Comparison of ENCODE assay signal across 16 cellular contexts in genomic region chr17:17156107-17156506, GRCh38. TPM values are rescaled to one million over a fixed set of nuclear protein-coding genes. Genes with fewer than 3 reads are reported as not detected.
DNase-seq lines count a peak whose midpoint lies in the region; ATAC-seq and TF ChIP-seq lines count a peak whose summit lies in the region.
"Had no signal": no experiment of that assay in that cellular context is flagged by ENCODE, and none has a peak within 500 bp of the region (broad histone marks: within the 10 kb centered on the region; RNA-seq: fewer than 3 reads in every experiment).

No MANE protein-coding gene starts in this region.

- H3K9me3 Mint-ChIP-seq in nephron progenitor cell, result no peaks in the 10 kb centered on the region
- H3K9me3 Mint-ChIP-seq: memory B cell had no signal

- TF ChIP-seq CTCF in esophagus muscularis mucosa (IDR thresholded peaks at IDR 0.05) (no peak), nephron progenitor cell (IDR thresholded peaks at IDR 0.05) (no peak)

- no peaks in the 10 kb centered on the region for H3K9me3 ChIP-seq in esophagus muscularis mucosa
- H3K9me3 ChIP-seq: BLaER1 treated with 17β-estradiol and CSF1 and Interleukin-3, amounts not matched to agents 10 nM and 100 nM had no signal

- H3K27ac ChIP-seq in esophagus muscularis mucosa (replicated peaks in 1 of 4), result no peak overlapping the region
- H3K27ac ChIP-seq: BLaER1 treated with 17β-estradiol and CSF1 and Interleukin-3, amounts not matched to agents 10 nM and 100 nM; coronary artery had no signal

- no peak for ATAC-seq in HG02571 (IDR thresholded peaks at IDR 0.05; ENCODE audit: unreplicated experiment)
- ATAC-seq: Panc1 had no signal

- DNase-seq in AG08395 (ENCODE audit: low spot score) (peak; percentile 74), HS-5 (ENCODE audit: low read depth) (peak; percentile 43), astrocyte of the hippocampus (ENCODE audit: low read depth, low spot score) (peak; percentile 80), iris pigment epithelial cell (ENCODE audit: low read depth) (peak; percentile 64), OCI-M2 (lab: John Stamatoyannopoulos, UW; ENCODE audit: unreplicated experiment) (no peak), esophagus muscularis mucosa (ENCODE audit: extremely low spot score) (no peak), nephron progenitor cell (no peak)
- DNase-seq: activated CD8-positive, alpha-beta memory T cell treated with anti-CD3 and anti-CD28 coated beads for 24 hours; activated naive CD4-positive, alpha-beta T cell treated with anti-CD3 and anti-CD28 coated beads, Interleukin-2, amount 50 U/mL, for 16 hours; hypothalamus; occipital lobe had no signal

- no peak for TF ChIP-seq EP300 in esophagus muscularis mucosa (IDR thresholded peaks at IDR 0.05)

- no peaks in the 10 kb centered on the region for H3K27me3 Mint-ChIP-seq in nephron progenitor cell (ENCODE audit: low read depth, poor library complexity)
- H3K27me3 Mint-ChIP-seq: memory B cell had no signal

- H3K4me3 ChIP-seq in esophagus muscularis mucosa, result no peak overlapping the region
- H3K4me3 ChIP-seq: BLaER1 treated with 17β-estradiol and CSF1 and Interleukin-3, amounts not matched to agents 10 nM and 100 nM; coronary artery had no signal

- peaks cover 62 to 93% (median 87%) of the 10 kb centered on the region in 4 donors for H3K36me3 ChIP-seq in esophagus muscularis mucosa

- H3K36me3 Mint-ChIP-seq in nephron progenitor cell (ENCODE audit: low read depth), result peaks cover 46% of the 10 kb centered on the region

- H3K4me1 ChIP-seq in esophagus muscularis mucosa, result peaks cover 20 to 33% (median 23%) of the 10 kb centered on the region in 4 donors

- no peak for TF ChIP-seq POLR2A in esophagus muscularis mucosa (IDR thresholded peaks at IDR 0.05; ENCODE audit: low read depth)

- no peak overlapping the region for H3K4me3 Mint-ChIP-seq in nephron progenitor cell
- H3K4me3 Mint-ChIP-seq: memory B cell had no signal

- H3K4me1 Mint-ChIP-seq in nephron progenitor cell, result no peaks in the 10 kb centered on the region
- H3K4me1 Mint-ChIP-seq: memory B cell had no signal

- H3K27me3 ChIP-seq in esophagus muscularis mucosa, result no peaks in the 10 kb centered on the region
- H3K27me3 ChIP-seq: BLaER1 treated with 17β-estradiol and CSF1 and Interleukin-3, amounts not matched to agents 10 nM and 100 nM had no signal

- WGBS in esophagus muscularis mucosa, result 92% methylated on average over 4 of the region's 4 CpGs

- no peak overlapping the region for H3K27ac Mint-ChIP-seq in nephron progenitor cell

- intact Hi-C loops in esophagus muscularis mucosa (cut with DNase I), result loop anchor here (10.0 kb wide), 1 partner anchor 151 kb away; no protein-coding TSS in a partner anchor

RNA-seq across cellular contexts. Expression of gene PLD6, which starts 50.0 kb away (rescaled TPM):
- 10 to 100 TPM in 1 of 4 donors, 1 to 10 TPM in 3; 3.1 to 13.7 (median 6.9) TPM for total RNA-seq in esophagus muscularis mucosa

Comparison
In these comparisons a context has a peak if more than half of its experiments do, and no peak if none do; other contexts are left out.
1. DNase-seq: peak in AG08395 (single experiment), HS-5 (single experiment), astrocyte of the hippocampus (single experiment) and iris pigment epithelial cell (single experiment); none in OCI-M2 (single experiment), esophagus muscularis mucosa (single experiment) and nephron progenitor cell (single experiment).